In genomic region chr16:24999088-24999670, GRCh38 we compare ENCODE assay signal across 18 cellular contexts. TPM values are rescaled to one million over a fixed set of nuclear protein-coding genes. Genes with fewer than 3 reads are reported as not detected.
A peak's percentile ranks its signal among the peaks of the same experiment; 100 is the strongest.
DNase-seq lines count a peak whose midpoint lies in the region; ATAC-seq, FAIRE-seq and TF ChIP-seq lines count a peak whose summit lies in the region.
"Had no signal": no experiment of that assay in that cellular context is flagged by ENCODE, and none has a peak within 500 bp of the region (broad histone marks: within the 10 kb centered on the region; RNA-seq: fewer than 3 reads in every experiment).

No MANE protein-coding gene starts in this region.

- ATAC-seq in A549 (peak in 1 of 2 experiments; percentile 57; a peak in 3 of 6 replicates), pancreas (peak in 3 of 4 donors; percentile 18 to 61 (median 38))
- ATAC-seq: activated T-cell treated with anti-CD3 and anti-CD28 coated beads, Interleukin-2, amount 50 U/mL, for 4 hours had no signal

- intact Hi-C loops in pancreas (cut with DNase I), result no loop called here

- H3K27me3 ChIP-seq in MG63 (no peaks in the 10 kb centered on the region), fibroblast of lung (ENCODE audit: control insufficient read depth, insufficient read depth, low read length) (no peaks in the 10 kb centered on the region), pancreas (no peaks in the 10 kb centered on the region)

- CTCF ChIA-PET in A549 (lab: Yijun Ruan, JAX), result interaction anchor here (0.9 kb wide), 1 partner anchor 51 kb away, joined by 3 read pairs; no protein-coding TSS in a partner anchor

- no peak for TF ChIP-seq RAD21 in A549 (conservative IDR thresholded peaks at IDR 0.05 in 1 of 2, IDR thresholded peaks at IDR 0.05 in 1 of 2)

- H3K4me3 ChIP-seq in A549 (no peak overlapping the region), MG63 (no peak overlapping the region), fibroblast of lung (replicated peaks in 1 of 4; ENCODE audit: control extremely low read depth in 1 of 4, insufficient read depth in 1 of 4, low read depth in 3 of 4, low read length in 4 of 4) (no peak overlapping the region), pancreas (no peak overlapping the region)
- H3K4me3 ChIP-seq: lung had no signal

- H3K79me2 ChIP-seq in fibroblast of lung (ENCODE audit: control insufficient read depth, insufficient read depth, low read length), result peaks cover 92% of the 10 kb centered on the region

- POLR2A ChIA-PET in A549 (lab: Yijun Ruan, JAX), result no interaction called here

- H3K9me3 ChIP-seq in A549, result no peaks in the 10 kb centered on the region
- no peaks in the 10 kb centered on the region for H3K9me3 ChIP-seq in MG63
- no peaks in the 10 kb centered on the region for H3K9me3 ChIP-seq in fibroblast of lung (ENCODE audit: control insufficient read depth, insufficient read depth, low read depth, low read length)
- H3K9me3 ChIP-seq in pancreas, result no peaks in the 10 kb centered on the region

- no peak for TF ChIP-seq POLR2A in A549 (IDR thresholded peaks at IDR 0.05; ENCODE audit: low read length)

- DNase-seq in A549 (ENCODE audit: low read depth in 1 of 2, low spot score in 1 of 2) (no peak), MG63 (peak; percentile 35), fibroblast of lung (ENCODE audit: low read depth in 2 of 2) (peak in 1 of 2 donors; percentile 45), pancreas (no peak), C1 segment of cervical spinal cord (lab: John Stamatoyannopoulos, UW) (no peak), SKM-1 treated with dmso at 0.1 percent for 144 hours (lab: John Stamatoyannopoulos, UW; ENCODE audit: unreplicated experiment) (no peak), DMS153 treated with DMSO at 0.1 percent for 48 hours (lab: John Stamatoyannopoulos, UW; ENCODE audit: unreplicated experiment) (no peak), NCI-H69 (lab: John Stamatoyannopoulos, UW) (no peak)
- DNase-seq: activated CD4-positive, alpha-beta T cell treated with anti-CD3 and anti-CD28 coated beads, Interleukin-2, amount 10 ng/mL, durations not matched to agents 24 days and 14 days; activated T-cell treated with anti-CD3 and anti-CD28 coated beads, Interleukin-2, amount 50 U/mL, for 4 hours; anterior cingulate cortex; H9; Karpas-422; NCI-H1694; NCI-H524 treated with DMSO at 0.1 percent for 48 hours; stimulated activated naive CD4-positive, alpha-beta T cell treated with Interleukin-2 at 50 U/mL for 16 hours had no signal

- no peak overlapping the region for H3K9ac ChIP-seq in fibroblast of lung (ENCODE audit: insufficient read depth, low read length)

- no peak overlapping the region for H2AFZ ChIP-seq in fibroblast of lung (ENCODE audit: low read length)

- H3K4me2 ChIP-seq in A549 (peak overlapping the region; percentile 47), fibroblast of lung (ENCODE audit: extremely low read depth, insufficient read depth, low read length) (peak overlapping the region; percentile 34)

- FAIRE-seq in A549 (lab: Jason Lieb, UNC) (no peak), pancreas (lab: Jason Lieb, UNC) (no peak)

- peaks cover 28% of the 10 kb centered on the region for H3K4me1 ChIP-seq in A549
- peaks cover 24% of the 10 kb centered on the region for H3K4me1 ChIP-seq in fibroblast of lung (ENCODE audit: control insufficient read depth, extremely low read depth, insufficient read depth, low read length)
- peaks cover 8 to 24% (median 21%) of the 10 kb centered on the region in 3 donors for H3K4me1 ChIP-seq in pancreas

- H3K36me3 ChIP-seq in MG63, result peaks cover 21% of the 10 kb centered on the region
- no peaks in the 10 kb centered on the region for H3K36me3 ChIP-seq in fibroblast of lung (ENCODE audit: control insufficient read depth, insufficient read depth, low read length)
- H3K36me3 ChIP-seq in pancreas, result no peaks in the 10 kb centered on the region

- 55% methylated on average over 6 of the region's 6 CpGs for WGBS in A549 (ENCODE audit: missing lambda C conversion rate)
- 55 to 65% methylated on average over 6 of the region's 6 CpGs for WGBS in pancreas, 2 donors

- TF ChIP-seq CTCF in A549 (IDR thresholded peaks at IDR 0.05), result no peak
- TF ChIP-seq CTCF in fibroblast of lung (conservative IDR thresholded peaks at IDR 0.05 in 1 of 2, IDR thresholded peaks at IDR 0.05 in 1 of 2; ENCODE audit: low read depth in 1 of 2, low read length in 2 of 2), result no peak
- TF ChIP-seq CTCF in pancreas (IDR thresholded peaks at IDR 0.05), result no peak

- no peaks in the 10 kb centered on the region for H4K20me1 ChIP-seq in fibroblast of lung (ENCODE audit: control insufficient read depth, extremely low read depth, insufficient read depth, low read length)

- H3K27ac ChIP-seq in A549, result peak overlapping the region in 1 of 2 experiments; percentile 35; a peak in 3 of 6 replicates
- H3K27ac ChIP-seq in fibroblast of lung (ENCODE audit: insufficient read depth, low read length), result peak overlapping the region; percentile 34
- no peak overlapping the region for H3K27ac ChIP-seq in pancreas
- H3K27ac ChIP-seq: RWPE1 had no signal

- TF ChIP-seq EP300 in A549 (IDR thresholded peaks at IDR 0.05), result no peak

TF ChIP-seq in A549, 52 proteins besides CTCF, POLR2A, EP300 and RAD21:
- TF ChIP-seq ZC3H11A (IDR thresholded peaks at IDR 0.05) (peak; percentile 68), HMGXB4 (CRISPR knock-in tag; IDR thresholded peaks at IDR 0.05; ENCODE audit: borderline replicate concordance) (no peak), MYC (IDR thresholded peaks at IDR 0.05; ENCODE audit: borderline replicate concordance, low read length) (no peak)

RNA-seq across cellular contexts. Expression of gene ARHGAP17, which starts 16.0 kb away (rescaled TPM):
- 28.2 and 46.4 TPM in 2 replicates for polyA plus RNA-seq in A549 (2011; rRNA removed)
- 28.5 and 35.8 TPM in 2 replicates for polyA plus RNA-seq in A549 (2012; cell fraction: cytosol; rRNA removed)
- polyA plus RNA-seq in A549 (2012; cell fraction: nucleus; rRNA removed), result 40.6 and 59.5 TPM in 2 replicates
- polyA plus RNA-seq in A549 (2017; fragmentation: RNase III; extraction: RNeasy Plus Mini Kit Qiagen cat#74134 plus additional on column Dnase treatment), result 35.7 to 37.8 TPM (median 37.6 TPM) in 3 replicates
- polyA minus RNA-seq in A549 (2011; rRNA and poly(A)+ RNA removed), result 43.7 and 44.1 TPM in 2 replicates
- total RNA-seq in MG63 (2014; rRNA removed; shearing (Covaris generic); ENCODE audit: low replicate concordance), result 17.5 and 36.1 TPM in 2 replicates
- 24.7 and 43.4 TPM in 2 replicates for total RNA-seq in fibroblast of lung
- polyA plus RNA-seq in fibroblast of lung, result 60.0 and 61.6 TPM in 2 replicates
- 90.7 and 110 TPM in 2 replicates for polyA plus RNA-seq in fibroblast of lung (2012)
- polyA minus RNA-seq in fibroblast of lung (ENCODE audit: low replicate concordance), result 91.7 and 92.6 TPM in 2 replicates
- 10 to 100 TPM; 15.2 to 44.5 (median 24.1) TPM for total RNA-seq in pancreas
- 10 to 100 TPM; 27.3 to 39.9 TPM for polyA plus RNA-seq in pancreas
